Comparison of ENCODE assay signal across 9 cellular contexts in the genomic region with DNA sequence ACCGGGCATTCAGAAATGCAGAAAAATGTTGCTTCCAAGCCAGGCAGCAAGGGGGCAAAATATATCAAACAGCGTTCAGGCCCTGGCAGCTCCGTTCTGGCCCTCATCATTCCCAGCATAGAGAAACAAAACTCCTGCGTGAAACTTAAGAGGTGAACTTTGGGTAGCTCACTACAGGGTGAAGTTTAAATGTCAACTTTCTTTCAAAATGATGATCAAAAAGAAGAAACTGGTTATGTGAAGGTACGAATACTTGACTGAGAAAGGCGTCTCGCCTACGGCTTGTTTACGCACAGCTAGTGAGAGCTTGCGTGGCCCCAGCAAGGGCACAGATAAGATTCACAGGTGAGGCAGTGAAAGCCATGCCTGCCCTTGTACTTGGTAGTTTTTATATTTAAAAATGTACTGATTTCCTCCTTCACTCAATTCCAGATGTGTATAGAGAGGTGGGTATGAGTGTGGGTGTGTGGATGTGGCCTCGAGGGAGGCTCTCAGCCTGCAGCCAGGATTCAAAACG.
DNase-seq lines count a peak whose midpoint lies in the region; ATAC-seq and TF ChIP-seq lines count a peak whose summit lies in the region.
"Had no signal": no experiment of that assay in that cellular context is flagged by ENCODE, and none has a peak within 500 bp of the region (broad histone marks: within the 10 kb centered on the region; RNA-seq: fewer than 3 reads in every experiment).

No MANE protein-coding gene starts in this region.

- peaks cover 27% of the 10 kb centered on the region for H3K36me3 Mint-ChIP-seq in activated CD4-positive, alpha-beta T cell treated with anti-CD3 and anti-CD28 coated beads, Interleukin-2, amount 10 ng/mL, durations not matched to agents 24 days and 14 days (ENCODE audit: low read depth)

- no peaks in the 10 kb centered on the region for H3K9me3 Mint-ChIP-seq in activated CD4-positive, alpha-beta T cell treated with anti-CD3 and anti-CD28 coated beads, Interleukin-2, amount 10 ng/mL, durations not matched to agents 24 days and 14 days

- ATAC-seq in GM18867 (IDR thresholded peaks at IDR 0.05; ENCODE audit: unreplicated experiment) (peak; percentile 47), HG02981 (IDR thresholded peaks at IDR 0.05; ENCODE audit: unreplicated experiment) (peak; percentile 28), mucosa of descending colon (peak; percentile 12), Right ventricle myocardium superior (ENCODE audit: poor library complexity) (no peak)

- peak; percentile 81 for DNase-seq in activated CD4-positive, alpha-beta T cell treated with anti-CD3 and anti-CD28 coated beads, Interleukin-2, amount 10 ng/mL, durations not matched to agents 24 days and 14 days
- DNase-seq in mucosa of descending colon, result no peak
- DNase-seq in dedifferentiated amniotic fluid mesenchymal stem cell (ENCODE audit: extremely low spot score), result no peak
- DNase-seq in T1000 (lab: John Stamatoyannopoulos, UW), result no peak
- no peak for DNase-seq in Right ventricle myocardium superior
- no peak for DNase-seq in vagina (ENCODE audit: extremely low spot score in 2 of 2)

- intact Hi-C loops in activated CD4-positive, alpha-beta T cell treated with anti-CD3 and anti-CD28 coated beads, Interleukin-2, amount 10 ng/mL, durations not matched to agents 24 days and 14 days (cut with micrococcal nuclease), result loop anchor here (1.0 to 5.0 kb wide), 7 partner anchors 16 to 456 kb away; a partner anchor contains a TSS
- intact Hi-C loops in mucosa of descending colon (cut with DNase I, micrococcal nuclease) (no loop called here), Right ventricle myocardium superior (cut with DNase I) (no loop called here), vagina (cut with DNase I) (no loop called here)

- H3K27ac Mint-ChIP-seq in activated CD4-positive, alpha-beta T cell treated with anti-CD3 and anti-CD28 coated beads, Interleukin-2, amount 10 ng/mL, durations not matched to agents 24 days and 14 days, result peak overlapping the region; percentile 92

- H3K27me3 ChIP-seq in vagina, result no peaks in the 10 kb centered on the region

- TF ChIP-seq CTCF in mucosa of descending colon (IDR thresholded peaks at IDR 0.05), result no peak
- TF ChIP-seq CTCF in vagina (IDR thresholded peaks at IDR 0.05), result no peak

- H3K4me3 ChIP-seq in mucosa of descending colon (no peak overlapping the region), vagina (no peak overlapping the region)
- H3K4me3 ChIP-seq: lung had no signal

- peak overlapping the region; percentile 76 for H3K4me3 Mint-ChIP-seq in activated CD4-positive, alpha-beta T cell treated with anti-CD3 and anti-CD28 coated beads, Interleukin-2, amount 10 ng/mL, durations not matched to agents 24 days and 14 days

- no peak overlapping the region for H3K27ac ChIP-seq in vagina

- H3K4me1 ChIP-seq in mucosa of descending colon (ENCODE audit: low read depth) (no peaks in the 10 kb centered on the region), vagina (peaks cover 17% of the 10 kb centered on the region)

- H3K4me1 Mint-ChIP-seq in activated CD4-positive, alpha-beta T cell treated with anti-CD3 and anti-CD28 coated beads, Interleukin-2, amount 10 ng/mL, durations not matched to agents 24 days and 14 days, result peaks cover 54% of the 10 kb centered on the region

- H3K36me3 ChIP-seq in mucosa of descending colon (ENCODE audit: low read depth), result no peaks in the 10 kb centered on the region
- no peaks in the 10 kb centered on the region for H3K36me3 ChIP-seq in vagina

- H3K27me3 Mint-ChIP-seq in activated CD4-positive, alpha-beta T cell treated with anti-CD3 and anti-CD28 coated beads, Interleukin-2, amount 10 ng/mL, durations not matched to agents 24 days and 14 days, result no peaks in the 10 kb centered on the region

- no peak for TF ChIP-seq POLR2A in vagina (IDR thresholded peaks at IDR 0.05)

- H3K9me3 ChIP-seq in mucosa of descending colon, result no peaks in the 10 kb centered on the region
- H3K9me3 ChIP-seq in vagina, result no peaks in the 10 kb centered on the region
